In the genomic region with DNA sequence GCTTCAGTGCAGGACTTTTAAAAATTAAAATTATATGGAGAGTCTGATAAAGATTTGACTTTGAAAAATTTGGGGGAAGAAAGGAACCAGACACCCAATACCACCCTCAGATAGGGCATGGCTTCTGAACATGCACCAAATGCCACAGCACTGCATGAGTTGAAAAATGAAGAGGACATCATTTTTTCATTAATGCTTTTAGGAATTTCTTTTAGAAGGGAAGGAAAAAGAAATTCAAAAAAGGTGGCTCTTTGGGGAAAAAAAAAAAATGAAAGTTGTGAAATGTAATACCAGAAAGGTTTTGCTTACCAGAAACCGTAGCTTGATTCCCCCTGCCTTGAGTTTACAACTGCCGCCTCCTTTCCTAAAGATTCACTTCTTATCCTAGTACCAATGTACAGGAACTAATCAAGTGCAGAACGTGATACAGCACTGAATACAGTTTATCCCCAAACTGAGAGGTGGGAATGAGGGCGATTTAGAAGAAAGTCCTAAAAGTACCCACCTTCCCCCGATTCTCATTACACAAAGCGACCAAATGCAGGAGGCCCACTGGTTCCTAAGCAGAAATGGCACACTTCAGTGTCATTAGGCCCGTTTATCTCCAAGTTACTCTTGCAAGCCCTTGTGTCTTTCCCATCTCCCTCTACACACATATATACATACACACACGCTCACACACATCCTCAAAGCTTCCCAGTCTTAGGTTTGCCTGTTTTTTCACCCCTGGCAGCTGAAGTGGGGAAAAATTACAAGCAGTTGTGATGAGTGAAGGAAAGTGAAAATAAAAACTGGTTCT, we compare ENCODE assay signal across 1 cellular context.
TF ChIP-seq lines count a peak whose summit lies in the region.

No MANE protein-coding gene starts in this region.

TF ChIP-seq in GM23338, 12 proteins besides CTCF, POLR2A, EP300 and RAD21 (continued from another document):
- TF ChIP-seq, protein P1, sequence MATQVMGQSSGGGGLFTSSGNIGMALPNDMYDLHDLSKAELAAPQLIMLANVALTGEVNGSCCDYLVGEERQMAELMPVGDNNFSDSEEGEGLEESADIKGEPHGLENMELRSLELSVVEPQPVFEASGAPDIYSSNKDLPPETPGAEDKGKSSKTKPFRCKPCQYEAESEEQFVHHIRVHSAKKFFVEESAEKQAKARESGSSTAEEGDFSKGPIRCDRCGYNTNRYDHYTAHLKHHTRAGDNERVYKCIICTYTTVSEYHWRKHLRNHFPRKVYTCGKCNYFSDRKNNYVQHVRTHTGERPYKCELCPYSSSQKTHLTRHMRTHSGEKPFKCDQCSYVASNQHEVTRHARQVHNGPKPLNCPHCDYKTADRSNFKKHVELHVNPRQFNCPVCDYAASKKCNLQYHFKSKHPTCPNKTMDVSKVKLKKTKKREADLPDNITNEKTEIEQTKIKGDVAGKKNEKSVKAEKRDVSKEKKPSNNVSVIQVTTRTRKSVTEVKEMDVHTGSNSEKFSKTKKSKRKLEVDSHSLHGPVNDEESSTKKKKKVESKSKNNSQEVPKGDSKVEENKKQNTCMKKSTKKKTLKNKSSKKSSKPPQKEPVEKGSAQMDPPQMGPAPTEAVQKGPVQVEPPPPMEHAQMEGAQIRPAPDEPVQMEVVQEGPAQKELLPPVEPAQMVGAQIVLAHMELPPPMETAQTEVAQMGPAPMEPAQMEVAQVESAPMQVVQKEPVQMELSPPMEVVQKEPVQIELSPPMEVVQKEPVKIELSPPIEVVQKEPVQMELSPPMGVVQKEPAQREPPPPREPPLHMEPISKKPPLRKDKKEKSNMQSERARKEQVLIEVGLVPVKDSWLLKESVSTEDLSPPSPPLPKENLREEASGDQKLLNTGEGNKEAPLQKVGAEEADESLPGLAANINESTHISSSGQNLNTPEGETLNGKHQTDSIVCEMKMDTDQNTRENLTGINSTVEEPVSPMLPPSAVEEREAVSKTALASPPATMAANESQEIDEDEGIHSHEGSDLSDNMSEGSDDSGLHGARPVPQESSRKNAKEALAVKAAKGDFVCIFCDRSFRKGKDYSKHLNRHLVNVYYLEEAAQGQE (IDR thresholded peaks at IDR 0.05; ENCODE audit: unreplicated experiment) = no peak
